9 cellular contexts compared by ENCODE assay signal in the genomic region with DNA sequence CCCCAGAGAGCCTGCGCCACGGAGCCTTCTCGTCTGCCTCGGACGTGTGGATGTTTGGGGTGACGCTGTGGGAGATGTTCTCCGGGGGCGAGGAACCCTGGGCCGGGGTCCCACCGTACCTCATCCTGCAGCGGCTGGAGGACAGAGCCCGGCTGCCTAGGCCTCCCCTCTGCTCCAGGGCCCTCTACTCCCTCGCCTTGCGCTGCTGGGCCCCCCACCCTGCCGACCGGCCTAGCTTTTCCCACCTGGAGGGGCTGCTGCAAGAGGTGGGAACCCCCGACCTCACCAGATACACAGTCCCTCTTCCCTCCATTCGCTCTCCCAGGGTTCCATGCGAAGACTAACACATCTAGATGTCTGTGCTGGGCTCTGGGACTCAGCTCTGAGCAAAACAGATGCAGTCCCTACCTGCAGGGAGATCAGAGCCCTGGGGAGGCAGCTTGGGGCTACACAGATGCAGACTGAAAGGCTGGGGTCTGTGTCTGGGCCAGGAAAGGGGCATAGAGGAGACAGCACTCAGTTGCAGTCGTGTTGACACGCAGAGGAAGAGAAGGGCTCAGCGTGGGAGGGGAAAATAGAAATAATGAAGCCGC. TPM values are rescaled to one million over a fixed set of nuclear protein-coding genes. Genes with fewer than 3 reads are reported as not detected.
DNase-seq lines count a peak whose midpoint lies in the region; ATAC-seq and TF ChIP-seq lines count a peak whose summit lies in the region.
"Had no signal": no experiment of that assay in that cellular context is flagged by ENCODE, and none has a peak within 500 bp of the region (broad histone marks: within the 10 kb centered on the region; RNA-seq: fewer than 3 reads in every experiment).

No MANE protein-coding gene starts in this region.

- no peaks in the 10 kb centered on the region; the same call in 1 of the 2 replicates for H3K9me3 ChIP-seq in SJSA1 (replicated peaks)
- H3K9me3 ChIP-seq in skeletal muscle satellite cell (replicated peaks; ENCODE audit: low read length), result peaks cover 2% of the 10 kb centered on the region

- ATAC-seq in HG03135 (IDR thresholded peaks at IDR 0.05; ENCODE audit: unreplicated experiment), result no peak
- no peak for ATAC-seq in HG02571 (IDR thresholded peaks at IDR 0.05; ENCODE audit: unreplicated experiment)

- DNase-seq in GM12865 (ENCODE audit: low read depth) (no peak), SJSA1 (ENCODE audit: low read depth in 1 of 2, low spot score in 2 of 2) (no peak), fibroblast of mammary gland (ENCODE audit: low read depth) (no peak), GF-D8 (lab: John Stamatoyannopoulos, UW) (no peak), NCI-H1105 treated with DMSO at 0.1 percent for 48 hours (lab: John Stamatoyannopoulos, UW) (no peak)
- DNase-seq: NCI-H524 treated with DMSO at 0.1 percent for 48 hours had no signal

- no peaks in the 10 kb centered on the region; the same call in none of the 2 replicates for H3K36me3 ChIP-seq in SJSA1
- peaks cover 19% of the 10 kb centered on the region for H3K36me3 ChIP-seq in skeletal muscle satellite cell (ENCODE audit: insufficient read depth, low read length)

- H3K27me3 ChIP-seq in SJSA1 (replicated peaks) (peaks cover 49% of the 10 kb centered on the region), skeletal muscle satellite cell (ENCODE audit: control insufficient read depth, insufficient read depth, low read length) (peaks cover 41% of the 10 kb centered on the region)

- peak overlapping the region; percentile 66 for H3K4me3 ChIP-seq in GM12865 (ENCODE audit: low read depth, low read length)
- H3K4me3 ChIP-seq in SJSA1, result peak overlapping the region; percentile 18; the same call in 1 of the 2 replicates
- H3K4me3 ChIP-seq in fibroblast of mammary gland (ENCODE audit: control insufficient read depth, low read depth, low read length), result peak overlapping the region; percentile 22
- peak overlapping the region; percentile 63 for H3K4me3 ChIP-seq in skeletal muscle satellite cell (ENCODE audit: low read length)

- peak overlapping the region; percentile 87 for H3K4me2 ChIP-seq in skeletal muscle satellite cell (ENCODE audit: low read length)

- TF ChIP-seq CTCF in GM12865 (IDR thresholded peaks at IDR 0.05; ENCODE audit: insufficient read depth, low read depth, low read length, missing control alignments) (no peak), fibroblast of mammary gland (conservative IDR thresholded peaks at IDR 0.05; ENCODE audit: control insufficient read depth, insufficient read depth, low read depth, low read length) (no peak)

- peaks cover 9% of the 10 kb centered on the region for H3K4me1 ChIP-seq in SJSA1 (replicated peaks)
- H3K4me1 ChIP-seq in skeletal muscle satellite cell (ENCODE audit: control insufficient read depth, insufficient read depth, low read length), result peaks cover 12% of the 10 kb centered on the region

- H3K27ac ChIP-seq in SJSA1, result no peak overlapping the region

- H3K9ac ChIP-seq in skeletal muscle satellite cell (ENCODE audit: low read depth, low read length), result no peak overlapping the region

RNA-seq across cellular contexts. Expression of a gene that starts 3.7 kb away (rescaled TPM):
- not detected in 2 replicates for total RNA-seq in SJSA1 (2014; rRNA removed; shearing (Covaris generic))
- 0.25 TPM in 1 of 2 replicates, not detected in the other for total RNA-seq in skeletal muscle satellite cell (2012; rRNA removed)

RNA-seq across cellular contexts. Expression of a gene that starts 9.7 kb away (rescaled TPM):
- 13.3 and 14.2 TPM in 2 replicates for total RNA-seq in SJSA1 (2014; rRNA removed; shearing (Covaris generic))
- total RNA-seq in skeletal muscle satellite cell (2012; rRNA removed), result 28.6 and 28.8 TPM in 2 replicates

RNA-seq across cellular contexts. Expression of a gene that starts 19.3 kb away (rescaled TPM):
- 24.7 and 28.8 TPM in 2 replicates for total RNA-seq in SJSA1 (2014; rRNA removed; shearing (Covaris generic))
- 81.9 and 103 TPM in 2 replicates for total RNA-seq in skeletal muscle satellite cell (2012; rRNA removed)

RNA-seq across cellular contexts. Expression of a gene that starts 23.1 kb away (rescaled TPM):
- total RNA-seq in SJSA1 (2014; rRNA removed; shearing (Covaris generic)), result 2.2 and 3.9 TPM in 2 replicates
- 1.5 and 3.3 TPM in 2 replicates for total RNA-seq in skeletal muscle satellite cell (2012; rRNA removed)

RNA-seq across cellular contexts. Expression of a gene that starts 29.6 kb away (rescaled TPM):
- not detected in 2 replicates for total RNA-seq in SJSA1 (2014; rRNA removed; shearing (Covaris generic))
- not detected in 2 replicates for total RNA-seq in skeletal muscle satellite cell (2012; rRNA removed)
